In genomic region chr4:153506972-153507678, GRCh38 we compare ENCODE assay signal across 17 cellular contexts. TPM values are rescaled to one million over a fixed set of nuclear protein-coding genes. Genes with fewer than 3 reads are reported as not detected.
DNase-seq lines count a peak whose midpoint lies in the region; ATAC-seq, FAIRE-seq and TF ChIP-seq lines count a peak whose summit lies in the region.
"Had no signal": no experiment of that assay in that cellular context is flagged by ENCODE, and none has a peak within 500 bp of the region (broad histone marks: within the 10 kb centered on the region; RNA-seq: fewer than 3 reads in every experiment).

No MANE protein-coding gene starts in this region.

- H3K9ac ChIP-seq in K562 (ENCODE audit: insufficient read depth in 1 of 2, low read depth in 2 of 2, low read length in 2 of 2): no peak overlapping the region; a peak in 1 of 4 replicates
- H3K9ac ChIP-seq: BLaER1 had no signal

- H3K4me3 Mint-ChIP-seq in CD4-positive, alpha-beta memory T cell: peak overlapping the region in 2 of 8 donors; percentile 30 to 59

- peaks cover 42% of the 10 kb centered on the region for H3K79me2 ChIP-seq in K562 (ENCODE audit: control insufficient read depth, insufficient read depth, low read length)

- no peak for TF ChIP-seq EP300 in K562 (IDR thresholded peaks at IDR 0.05; ENCODE audit: low read length)

- H3K36me3 Mint-ChIP-seq in CD4-positive, alpha-beta memory T cell: peaks cover 48 to 64% of the 10 kb centered on the region in 2 donors

- no peak overlapping the region for H3K27ac ChIP-seq in CD4-positive, alpha-beta memory T cell (ENCODE audit: low read depth, low read length)
- H3K27ac ChIP-seq in K562 (ENCODE audit: extremely low read depth, low read depth, low read length): no peak overlapping the region
- H3K27ac ChIP-seq in neutrophil: peak overlapping the region; percentile 48
- H3K27ac ChIP-seq: BLaER1, cardiac muscle cell had no signal

- POLR2A ChIA-PET in CD4-positive, alpha-beta memory T cell (lab: Charles Lee; ENCODE audit: partially characterized antibody): interaction anchor here (1.5 to 2.9 kb wide), 2 partner anchors 8 to 18 kb away, joined by 4 to 17 read pairs; no protein-coding TSS in a partner anchor
- POLR2A ChIA-PET in K562 (lab: Yijun Ruan, JAX): interaction anchor here (0.7 to 1.1 kb wide), 2 partner anchors 39 to 1164 kb away, joined by 3 read pairs; no protein-coding TSS in a partner anchor

- BruUV-seq in K562 (replicated peaks; lab: Mats Ljungman, UMichigan): no TSS peak

- peak overlapping the region in 6 of 7 donors; percentile 9 to 88 (median 59) for H3K27ac Mint-ChIP-seq in CD4-positive, alpha-beta memory T cell

- TF ChIP-seq POLR2A in K562 (conservative IDR thresholded peaks at IDR 0.05): no peak

- H3K27me3 Mint-ChIP-seq in CD4-positive, alpha-beta memory T cell: no peaks in the 10 kb centered on the region

- H3K9me1 ChIP-seq in K562 (ENCODE audit: control insufficient read depth, insufficient read depth, low read length): no peaks in the 10 kb centered on the region

- no peak for DNase-seq in CD4-positive, alpha-beta memory T cell
- DNase-seq in GM19239 (ENCODE audit: insufficient read length, low spot score) (no peak), K562 (ENCODE audit: extremely low read depth in 1 of 4, low spot score in 3 of 4) (peak in 1 of 4 experiments; percentile 36), retina (no peak), glomerular visceral epithelial cell (ENCODE audit: extremely low spot score) (no peak), NCI-H524 treated with DMSO at 0.1 percent for 48 hours (lab: John Stamatoyannopoulos, UW) (no peak)
- DNase-seq: activated CD4-positive, alpha-beta T cell treated with anti-CD3 and anti-CD28 coated beads, Interleukin-2, amount 50 U/mL, for 48 hours; activated gamma-delta T cell; EL; NCI-H2081 treated with DMSO at 0.1 percent for 48 hours; posterior cingulate gyrus; T1000; trophoblast cell had no signal

- no peaks in the 10 kb centered on the region for H3K36me3 ChIP-seq in CD4-positive, alpha-beta memory T cell (ENCODE audit: insufficient read depth, low read length)
- H3K36me3 ChIP-seq in K562 (ENCODE audit: control insufficient read depth, insufficient read depth, low read length) (peaks cover 15% of the 10 kb centered on the region), neutrophil (peaks cover 6% of the 10 kb centered on the region)
- H3K36me3 ChIP-seq: cardiac muscle cell had no signal

- 57% methylated on average over 9 of the region's 9 CpGs for WGBS in K562 (ENCODE audit: insufficient coverage, low coverage, missing lambda C conversion rate)

- H3K4me3 ChIP-seq in CD4-positive, alpha-beta memory T cell (ENCODE audit: low read length in 2 of 2): no peak overlapping the region
- H3K4me3 ChIP-seq in K562 (no peak overlapping the region), neutrophil (ENCODE audit: low read depth in 1 of 2, low read length in 1 of 2) (no peak overlapping the region)
- H3K4me3 ChIP-seq: BLaER1, cardiac muscle cell had no signal

- peaks cover 4% of the 10 kb centered on the region; the same call in 1 of the 2 replicates for H4K20me1 ChIP-seq in K562 (replicated peaks; ENCODE audit: control insufficient read depth, insufficient read depth, low read length)

- no peak for TF ChIP-seq RAD21 in K562 (CRISPR knock-in tag; conservative IDR thresholded peaks at IDR 0.05 in 1 of 2, IDR thresholded peaks at IDR 0.05 in 1 of 2)

- intact Hi-C loops in CD4-positive, alpha-beta memory T cell (cut with micrococcal nuclease): no loop called here
- intact Hi-C loops in K562 (cut with micrococcal nuclease): no loop called here

- peaks cover 52 to 79% (median 62%) of the 10 kb centered on the region in 4 donors for H3K4me1 Mint-ChIP-seq in CD4-positive, alpha-beta memory T cell

- H3K4me2 ChIP-seq in K562 (ENCODE audit: insufficient read depth, low read length): no peak overlapping the region; the same call in 1 of the 2 replicates
- H3K4me2 ChIP-seq: BLaER1 had no signal

- TF ChIP-seq CTCF in K562 (IDR thresholded peaks at IDR 0.05 in 2 of 3, conservative IDR thresholded peaks at IDR 0.05 in 1 of 3; ENCODE audit: insufficient read depth in 2 of 3, low read depth in 1 of 3, low read length in 3 of 3) (no peak), neutrophil (IDR thresholded peaks at IDR 0.05) (no peak)

- CTCF ChIA-PET in CD4-positive, alpha-beta memory T cell (lab: Charles Lee; ENCODE audit: partially characterized antibody): interaction anchor here (1.5 kb wide), 1 partner anchor 25 kb away, joined by 3 read pairs; no protein-coding TSS in a partner anchor
- CTCF ChIA-PET in K562 (lab: Yijun Ruan, JAX; ENCODE audit: low intra/inter-chr PET ratio): no interaction called here

- H3K4me1 ChIP-seq in CD4-positive, alpha-beta memory T cell (ENCODE audit: insufficient read depth, low read length): peaks cover 58% of the 10 kb centered on the region
- peaks cover 6 to 13% of the 10 kb centered on the region in 2 experiments; a peak in 4 of 5 replicates for H3K4me1 ChIP-seq in K562 (replicated peaks in 1 of 2; ENCODE audit: control insufficient read depth in 2 of 2, insufficient read depth in 2 of 2, low read length in 2 of 2)
- peaks cover 16 to 19% of the 10 kb centered on the region in 2 experiments for H3K4me1 ChIP-seq in neutrophil (ENCODE audit: control insufficient read depth in 1 of 2, insufficient read depth in 1 of 2, low read depth in 1 of 2, low read length in 1 of 2)

- no peak overlapping the region for H2AFZ ChIP-seq in K562 (ENCODE audit: low read depth, low read length)

- H3K9me3 Mint-ChIP-seq in CD4-positive, alpha-beta memory T cell: no peaks in the 10 kb centered on the region

- ATAC-seq in K562: peak; percentile 86

- in situ Hi-C loops in K562 (cut with MboI): no loop called here

- no peaks in the 10 kb centered on the region for H3K27me3 ChIP-seq in CD4-positive, alpha-beta memory T cell (ENCODE audit: insufficient read depth, low read length)
- H3K27me3 ChIP-seq in K562 (ENCODE audit: control insufficient read depth in 2 of 2, insufficient read depth in 2 of 2, low read length in 2 of 2) (no peaks in the 10 kb centered on the region), neutrophil (no peaks in the 10 kb centered on the region)
- H3K27me3 ChIP-seq: BLaER1, cardiac muscle cell had no signal

- peak; percentile 64 for FAIRE-seq in GM19239 (lab: Jason Lieb, UNC)
- peak; percentile 48 for FAIRE-seq in K562 (lab: Jason Lieb, UNC)
- FAIRE-seq: GM12891 had no signal

- H3K9me3 ChIP-seq in CD4-positive, alpha-beta memory T cell (ENCODE audit: control insufficient read depth in 1 of 2, low read length in 2 of 2): no peaks in the 10 kb centered on the region
- H3K9me3 ChIP-seq in K562 (replicated peaks; ENCODE audit: control insufficient read depth, insufficient read depth, low read depth, low read length) (no peaks in the 10 kb centered on the region), neutrophil (no peaks in the 10 kb centered on the region)
- H3K9me3 ChIP-seq: BLaER1 had no signal

TF ChIP-seq in K562, 482 proteins besides CTCF, POLR2A, EP300 and RAD21 (continues in another document):
- TF ChIP-seq GTF2B (IDR thresholded peaks at IDR 0.05; ENCODE audit: extremely low read depth, insufficient read length) (no peak), NFRKB (IDR thresholded peaks at IDR 0.05; ENCODE audit: low read depth) (no peak), HNRNPK (IDR thresholded peaks at IDR 0.05; ENCODE audit: low read depth, low read length, poor library complexity, severe bottlenecking) (no peak), E2F1 (CRISPR knock-in tag; IDR thresholded peaks at IDR 0.05) (no peak), MYBL2 (IDR thresholded peaks at IDR 0.05; ENCODE audit: low read depth) (no peak), MYBL2 (CRISPR knock-in tag; IDR thresholded peaks at IDR 0.05; ENCODE audit: borderline replicate concordance) (no peak), ZNF408 (CRISPR knock-in tag; IDR thresholded peaks at IDR 0.05; ENCODE audit: low read depth) (no peak), SMARCA4 (IDR thresholded peaks at IDR 0.05) (no peak)

RNA-seq across cellular contexts. Expression of gene TMEM131L, which starts 41.0 kb away (rescaled TPM):
- 10 to 100 TPM; 62.5 to 65.6 TPM for total RNA-seq in CD4-positive, alpha-beta memory T cell
- polyA plus RNA-seq in CD4-positive, alpha-beta memory T cell: 10 to 100 TPM; 20.8 to 43.8 TPM
- 67.0 and 118 TPM in 2 replicates for total RNA-seq in K562 (2011; cell fraction: chromatin; rRNA removed; ENCODE audit: low replicate concordance)
- 37.9 and 39.4 TPM in 2 replicates for total RNA-seq in K562 (2011; cell fraction: nucleolus; rRNA removed)
- 60.0 and 67.7 TPM in 2 replicates for total RNA-seq in K562 (2011; cell fraction: nucleoplasm; rRNA removed)
- total RNA-seq in K562 (2014; rRNA removed): 12.9 and 13.2 TPM in 2 replicates
- 15.0 and 16.0 TPM in 2 replicates for total RNA-seq in K562 (2014; rRNA removed; fragmentation: Illumina TruSeq; extraction: Trizol)
- 15.6 and 18.8 TPM in 2 replicates for total RNA-seq in K562 (2015; rRNA removed; fragmentation: Illumina TruSeq; extraction: Trizol)
- total RNA-seq in K562 (2021): 18.6 and 20.8 TPM in 2 replicates
- polyA plus RNA-seq in K562 (2011; rRNA removed): 9.7 and 10.0 TPM in 2 replicates
- 6.9 and 9.0 TPM in 2 replicates for polyA plus RNA-seq in K562 (2011; cell fraction: cytosol; rRNA removed)
- polyA plus RNA-seq in K562 (2011; cell fraction: nucleus; rRNA removed): 23.1 and 24.6 TPM in 2 replicates
- polyA plus RNA-seq in K562 (2012): 10.8 and 11.2 TPM in 2 replicates
- 13.1 and 15.4 TPM in 2 replicates for polyA plus RNA-seq in K562 (2014; fragmentation: Illumina TruSeq; extraction: Trizol)
- polyA plus RNA-seq in K562 (2014; fragmentation: Nextera tagmentation; extraction: Ambion mirVana): 1 to 10 TPM; 1.2 to 1.6 TPM
- 6.9 and 7.5 TPM in 2 replicates for polyA plus RNA-seq in K562 (2014; rRNA removed)
- 25.0 and 34.9 TPM in 2 replicates for polyA minus RNA-seq in K562 (2011; rRNA and poly(A)+ RNA removed)
- 11.2 and 18.8 TPM in 2 replicates for polyA minus RNA-seq in K562 (2011; cell fraction: cytosol; rRNA and poly(A)+ RNA removed)
- 35.5 and 61.0 TPM in 2 replicates for polyA minus RNA-seq in K562 (2011; cell fraction: nucleus; rRNA and poly(A)+ RNA removed)
